ENCODE assay signal across 2 cellular contexts in genomic region chr2:37020212-37020886, GRCh38.
TF ChIP-seq lines count a peak whose summit lies in the region.

No MANE protein-coding gene starts in this region.

TF ChIP-seq in liver, 16 proteins besides CTCF, POLR2A, EP300 and RAD21 (continued from another document):
- no peak for TF ChIP-seq RXRA (IDR thresholded peaks at IDR 0.05)
- no peak for TF ChIP-seq HNF4G (IDR thresholded peaks at IDR 0.05)
- TF ChIP-seq TAF1 (conservative IDR thresholded peaks at IDR 0.05), result no peak
- TF ChIP-seq EGR1 (IDR thresholded peaks at IDR 0.05; ENCODE audit: low read depth in 2 of 2), result no peak
- TF ChIP-seq SP1 (IDR thresholded peaks at IDR 0.05), result no peak
- TF ChIP-seq MAX (IDR thresholded peaks at IDR 0.05), result no peak
- no peak for TF ChIP-seq YY1 (IDR thresholded peaks at IDR 0.05)
- TF ChIP-seq, protein P1, sequence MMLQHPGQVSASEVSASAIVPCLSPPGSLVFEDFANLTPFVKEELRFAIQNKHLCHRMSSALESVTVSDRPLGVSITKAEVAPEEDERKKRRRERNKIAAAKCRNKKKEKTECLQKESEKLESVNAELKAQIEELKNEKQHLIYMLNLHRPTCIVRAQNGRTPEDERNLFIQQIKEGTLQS (IDR thresholded peaks at IDR 0.05), result no peak

TF ChIP-seq in HepG2, 621 proteins besides CTCF, POLR2A, EP300 and RAD21 (continued from another document):
- no peak for TF ChIP-seq TBL1XR1 (IDR thresholded peaks at IDR 0.05; ENCODE audit: borderline replicate concordance, low read length, partially characterized antibody)
- no peak for TF ChIP-seq ZNF775 (CRISPR knock-in tag; IDR thresholded peaks at IDR 0.05; ENCODE audit: borderline replicate concordance)
- no peak for TF ChIP-seq NRL (CRISPR knock-in tag; IDR thresholded peaks at IDR 0.05; ENCODE audit: borderline replicate concordance)
- TF ChIP-seq, protein P2, sequence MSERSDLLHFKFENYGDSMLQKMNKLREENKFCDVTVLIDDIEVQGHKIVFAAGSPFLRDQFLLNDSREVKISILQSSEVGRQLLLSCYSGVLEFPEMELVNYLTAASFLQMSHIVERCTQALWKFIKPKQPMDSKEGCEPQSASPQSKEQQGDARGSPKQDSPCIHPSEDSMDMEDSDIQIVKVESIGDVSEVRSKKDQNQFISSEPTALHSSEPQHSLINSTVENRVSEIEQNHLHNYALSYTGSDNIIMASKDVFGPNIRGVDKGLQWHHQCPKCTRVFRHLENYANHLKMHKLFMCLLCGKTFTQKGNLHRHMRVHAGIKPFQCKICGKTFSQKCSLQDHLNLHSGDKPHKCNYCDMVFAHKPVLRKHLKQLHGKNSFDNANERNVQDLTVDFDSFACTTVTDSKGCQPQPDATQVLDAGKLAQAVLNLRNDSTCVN (CRISPR knock-in tag; IDR thresholded peaks at IDR 0.05; ENCODE audit: borderline replicate concordance), result no peak
- no peak for TF ChIP-seq KDM5B (CRISPR knock-in tag; IDR thresholded peaks at IDR 0.05; ENCODE audit: borderline replicate concordance)
- TF ChIP-seq PHF5A (CRISPR knock-in tag; IDR thresholded peaks at IDR 0.05; ENCODE audit: low read depth, unreplicated experiment), result no peak
- no peak for TF ChIP-seq SUZ12 (IDR thresholded peaks at IDR 0.05; ENCODE audit: low read depth, low read length)
- no peak for TF ChIP-seq AKAP8 (CRISPR knock-in tag; IDR thresholded peaks at IDR 0.05)
